ENCODE assay signal across 15 cellular contexts in the genomic region with DNA sequence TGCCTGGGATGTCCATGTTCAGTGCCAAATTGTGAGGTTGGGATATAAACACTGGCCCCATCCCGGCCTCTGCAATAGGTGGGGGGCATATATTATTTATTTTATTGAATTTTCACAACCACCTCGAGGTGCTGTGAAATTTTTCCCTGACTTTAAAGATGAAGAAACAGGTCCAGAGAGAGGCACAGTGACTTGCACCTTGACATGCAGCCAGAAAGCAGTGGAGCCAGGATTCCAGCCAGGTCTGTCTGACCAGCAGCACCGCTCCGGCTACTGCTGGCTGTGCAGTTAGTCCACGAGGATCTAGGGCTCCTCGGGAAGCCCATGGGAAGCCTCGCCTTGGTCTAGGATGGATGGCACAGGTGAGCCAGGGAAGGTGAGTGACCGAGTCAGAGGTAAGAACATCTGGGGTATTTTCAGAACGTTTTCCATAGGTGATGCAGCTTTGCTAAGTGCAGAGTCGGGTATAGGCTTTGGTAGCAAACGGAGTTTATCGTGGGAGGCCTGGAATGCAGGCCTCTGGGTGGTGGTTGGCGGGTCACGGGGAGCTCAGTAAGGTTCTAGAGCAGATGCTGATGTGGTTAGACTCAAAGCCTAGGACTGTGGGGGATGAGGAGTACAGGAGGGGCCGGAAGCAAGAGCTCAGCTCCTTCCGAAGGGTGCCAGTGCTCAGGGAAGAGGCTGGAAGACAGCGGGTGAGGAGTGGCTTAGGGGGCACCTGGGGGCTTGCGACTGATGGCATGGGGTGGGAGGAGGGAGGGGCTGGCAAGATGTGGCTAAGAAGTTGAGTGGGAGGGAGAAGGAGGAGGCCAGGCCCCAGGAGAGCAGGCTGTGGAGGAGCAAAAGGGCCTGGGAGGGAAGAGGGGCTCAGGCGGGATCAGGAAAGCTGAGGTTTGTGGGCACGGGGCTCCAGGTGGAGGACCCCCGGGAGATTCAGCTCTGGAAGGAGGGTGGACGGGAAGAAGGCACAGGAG.
"Had no signal": no experiment of that assay in that cellular context is flagged by ENCODE, and none has a peak within 500 bp of the region (broad histone marks: within the 10 kb centered on the region; RNA-seq: fewer than 3 reads in every experiment).

No MANE protein-coding gene starts in this region.

- H3K27ac Mint-ChIP-seq: activated CD4-positive, alpha-beta memory T cell treated with anti-CD3 and anti-CD28 coated beads, Interleukin-2, amount 10 ng/mL, durations not matched to agents 7 days and 5 days; activated naive CD8-positive, alpha-beta T cell treated with anti-CD3 and anti-CD28 coated beads for 36 hours; nephron progenitor cell had no signal

- H3K4me3 ChIP-seq: breast epithelium, esophagus squamous epithelium, pancreas, stomach, thoracic aorta had no signal

- H3K9me3 Mint-ChIP-seq: activated CD4-positive, alpha-beta memory T cell treated with anti-CD3 and anti-CD28 coated beads, Interleukin-2, amount 10 ng/mL, durations not matched to agents 7 days and 5 days; activated naive CD8-positive, alpha-beta T cell treated with anti-CD3 and anti-CD28 coated beads for 36 hours had no signal

- ATAC-seq: foreskin keratinocyte, left colon had no signal

- H3K36me3 ChIP-seq: breast epithelium, esophagus squamous epithelium, pancreas, stomach, thoracic aorta had no signal

- H3K27me3 ChIP-seq: foreskin keratinocyte, pancreas had no signal

- H3K9me3 ChIP-seq: breast epithelium, esophagus squamous epithelium, pancreas, stomach, thoracic aorta had no signal

- H3K4me1 ChIP-seq: breast epithelium, esophagus squamous epithelium, foreskin keratinocyte, pancreas, stomach had no signal

- H3K27ac ChIP-seq: breast epithelium, esophagus squamous epithelium, foreskin keratinocyte, pancreas, stomach had no signal

- H3K4me1 Mint-ChIP-seq: activated CD4-positive, alpha-beta memory T cell treated with anti-CD3 and anti-CD28 coated beads, Interleukin-2, amount 10 ng/mL, durations not matched to agents 7 days and 5 days; activated naive CD8-positive, alpha-beta T cell treated with anti-CD3 and anti-CD28 coated beads for 36 hours had no signal

- DNase-seq: activated CD4-positive, alpha-beta memory T cell treated with anti-CD3 and anti-CD28 coated beads, Interleukin-2, amount 10 ng/mL, durations not matched to agents 7 days and 5 days; activated gamma-delta T cell; activated naive CD8-positive, alpha-beta T cell treated with anti-CD3 and anti-CD28 coated beads for 36 hours; activated T-cell treated with anti-CD3 and anti-CD28 coated beads, Interleukin-2, amount 50 U/mL, for 48 hours; anterior cingulate cortex; esophagus squamous epithelium; foreskin keratinocyte; head of caudate nucleus; left colon; nephron progenitor cell; pancreas; stomach; T1000 had no signal

- H3K36me3 Mint-ChIP-seq: activated naive CD8-positive, alpha-beta T cell treated with anti-CD3 and anti-CD28 coated beads for 36 hours had no signal

- H3K4me3 Mint-ChIP-seq: activated CD4-positive, alpha-beta memory T cell treated with anti-CD3 and anti-CD28 coated beads, Interleukin-2, amount 10 ng/mL, durations not matched to agents 7 days and 5 days; activated naive CD8-positive, alpha-beta T cell treated with anti-CD3 and anti-CD28 coated beads for 36 hours; nephron progenitor cell had no signal
